30 cellular contexts compared by ENCODE assay signal in the genomic region with DNA sequence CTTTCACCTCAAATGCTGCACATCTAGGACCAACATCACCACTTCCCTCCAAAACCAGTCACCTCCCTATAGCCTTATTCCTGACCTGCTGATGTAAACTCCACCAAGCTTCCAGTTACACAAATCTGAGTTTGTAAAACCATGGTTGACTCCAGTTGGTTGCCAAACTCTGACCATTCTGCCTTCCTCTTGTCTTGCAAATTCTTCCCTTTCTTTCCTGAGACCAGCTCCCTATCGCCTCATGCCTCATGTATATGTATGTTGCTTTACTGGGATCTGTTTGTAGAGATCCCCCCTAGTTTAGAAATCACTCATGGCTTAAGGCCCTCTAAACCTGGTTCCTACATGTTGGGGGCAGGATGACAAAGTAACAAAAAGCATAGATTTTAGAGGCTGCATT. TPM values are rescaled to one million over a fixed set of nuclear protein-coding genes. Genes with fewer than 3 reads are reported as not detected.
"Had no signal": no experiment of that assay in that cellular context is flagged by ENCODE, and none has a peak within 500 bp of the region (broad histone marks: within the 10 kb centered on the region; RNA-seq: fewer than 3 reads in every experiment).

No MANE protein-coding gene starts in this region.

- H3K27me3 ChIP-seq: ascending aorta had no signal

- H3K9me3 ChIP-seq: ascending aorta, breast epithelium, gastroesophageal sphincter, heart right ventricle had no signal

- ATAC-seq: activated naive CD4-positive, alpha-beta T cell treated with anti-CD3 and anti-CD28 coated beads, Interleukin-2, amount 50 U/mL, for 72 hours; activated T-cell treated with anti-CD3 and anti-CD28 coated beads, Interleukin-2, amount 50 U/mL, for 72 hours; effector memory CD8-positive, alpha-beta T cell; foreskin keratinocyte; gastroesophageal sphincter; heart right ventricle had no signal

- DNase-seq: activated CD4-positive, alpha-beta memory T cell treated with anti-CD3 and anti-CD28 coated beads, Interleukin-2, amount 10 ng/mL, durations not matched to agents 7 days and 5 days; activated CD4-positive, alpha-beta T cell treated with anti-CD3 and anti-CD28 coated beads for 1 hour; activated CD4-positive, alpha-beta T cell treated with anti-CD3 and anti-CD28 coated beads for 4 hours; activated CD4-positive, alpha-beta T cell treated with anti-CD3 and anti-CD28 coated beads, Interleukin-2, amount 10 ng/mL, durations not matched to agents 7 days and 5 days; activated CD4-positive, alpha-beta T cell treated with anti-CD3 and anti-CD28 coated beads, Interleukin-2, amount 50 U/mL, for 4 hours; activated CD8-positive, alpha-beta memory T cell treated with anti-CD3 and anti-CD28 coated beads, Interleukin-2, amount 50 U/mL, for 48 hours; activated gamma-delta T cell; activated naive CD4-positive, alpha-beta T cell; activated naive CD4-positive, alpha-beta T cell treated with anti-CD3 and anti-CD28 coated beads, Interleukin-2, amount 10 ng/mL, durations not matched to agents 7 days and 5 days; activated naive CD8-positive, alpha-beta T cell treated with anti-CD3 and anti-CD28 coated beads, Interleukin-2, amount 10 ng/mL, durations not matched to agents 7 days and 5 days; activated T-cell treated with anti-CD3 and anti-CD28 coated beads for 4 hours; activated T-cell treated with anti-CD3 and anti-CD28 coated beads, Interleukin-2, amount 50 U/mL, for 24 hours; activated T-cell treated with anti-CD3 and anti-CD28 coated beads, Interleukin-2, amount 50 U/mL, for 72 hours; central memory CD4-positive, alpha-beta T cell; cerebellar nuclear complex; cortex of kidney; dermis blood vessel endothelial cell; effector CD4-positive, alpha-beta T cell; effector memory CD8-positive, alpha-beta T cell; erythroblast; foreskin keratinocyte; heart right ventricle; T-helper 1 cell; T-helper 2 cell had no signal

- H3K4me3 ChIP-seq: ascending aorta, breast epithelium, cardiac muscle cell, esophagus muscularis mucosa, gastroesophageal sphincter, heart right ventricle had no signal

- H3K27ac ChIP-seq: ascending aorta, breast epithelium, cardiac muscle cell, esophagus muscularis mucosa, foreskin keratinocyte, gastroesophageal sphincter, heart right ventricle had no signal

- H3K36me3 ChIP-seq: ascending aorta, breast epithelium, cardiac muscle cell, esophagus muscularis mucosa, gastroesophageal sphincter, heart right ventricle had no signal

- H3K4me1 ChIP-seq: ascending aorta, breast epithelium, esophagus muscularis mucosa, foreskin keratinocyte, gastroesophageal sphincter, heart right ventricle had no signal

RNA-seq across cellular contexts. Expression of gene PAX2, which starts 31.3 kb away (rescaled TPM):
- total RNA-seq: activated CD4-positive, alpha-beta memory T cell treated with anti-CD3 and anti-CD28 coated beads, Interleukin-2, amount 10 ng/mL, durations not matched to agents 7 days and 5 days; activated CD4-positive, alpha-beta T cell treated with anti-CD3 and anti-CD28 coated beads, Interleukin-2, amount 10 ng/mL, durations not matched to agents 7 days and 5 days; activated naive CD4-positive, alpha-beta T cell treated with anti-CD3 and anti-CD28 coated beads, Interleukin-2, amount 50 U/mL, for 72 hours; activated naive CD8-positive, alpha-beta T cell treated with anti-CD3 and anti-CD28 coated beads, Interleukin-2, amount 10 ng/mL, durations not matched to agents 7 days and 5 days; ascending aorta; cardiac muscle cell; esophagus muscularis mucosa; foreskin keratinocyte; gastroesophageal sphincter; heart right ventricle had no signal
- polyA plus RNA-seq: cardiac muscle cell, foreskin keratinocyte, heart right ventricle had no signal
